19 cellular contexts compared by ENCODE assay signal in the genomic region with DNA sequence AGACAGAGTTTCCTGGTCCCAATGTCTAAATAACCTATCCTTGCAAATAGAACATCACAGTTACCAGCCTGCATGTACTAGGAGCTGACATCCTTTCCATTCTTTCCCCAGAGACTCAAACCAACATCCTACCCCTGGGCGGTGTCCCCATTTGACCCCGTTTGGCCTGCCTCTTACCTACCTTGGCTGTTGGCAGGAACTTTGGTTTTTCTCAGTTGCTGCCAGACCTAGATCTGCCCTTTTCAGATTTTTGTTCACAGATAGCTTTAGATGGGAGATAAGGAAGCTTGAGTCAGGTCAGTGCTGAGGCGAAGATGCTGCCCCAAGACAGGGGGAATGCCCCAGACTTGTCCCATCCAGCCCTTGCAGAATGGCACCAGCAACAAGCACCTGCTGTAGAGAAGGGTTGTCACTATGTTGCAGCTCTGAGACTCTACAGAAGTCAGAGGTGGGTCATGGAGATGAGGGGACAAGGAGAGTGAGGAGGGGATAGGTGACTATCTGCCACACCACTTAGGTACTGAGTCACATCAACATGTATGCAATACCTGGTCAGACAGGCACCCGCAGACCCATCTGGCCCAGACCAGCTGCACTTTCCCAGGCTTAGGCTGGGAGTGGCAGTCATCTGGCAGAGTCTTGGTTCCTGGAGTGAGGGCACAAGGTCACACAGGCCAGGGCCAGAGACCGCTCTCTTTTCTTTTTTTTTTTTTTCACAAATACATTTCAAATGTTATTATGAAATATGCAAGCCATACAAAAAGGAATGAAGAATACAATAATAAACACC.
DNase-seq lines count a peak whose midpoint lies in the region; ATAC-seq and TF ChIP-seq lines count a peak whose summit lies in the region.
"Had no signal": no experiment of that assay in that cellular context is flagged by ENCODE, and none has a peak within 500 bp of the region (broad histone marks: within the 10 kb centered on the region; RNA-seq: fewer than 3 reads in every experiment).

No MANE protein-coding gene starts in this region.

- intact Hi-C loops in sigmoid colon (cut with DNase I) (loop anchor here (5.0 kb wide), 1 partner anchor 143 kb away; a partner anchor contains a TSS), left cardiac atrium (cut with DNase I) (no loop called here)

- H3K79me2 ChIP-seq in OCI-LY3 (ENCODE audit: low read length) = no peaks in the 10 kb centered on the region

- H2AFZ ChIP-seq in OCI-LY3 (ENCODE audit: low read depth, low read length) = no peak overlapping the region

- peak overlapping the region; percentile 30 for H3K9ac ChIP-seq in OCI-LY3 (ENCODE audit: low read length)

- H3K27ac ChIP-seq in OCI-LY3 (ENCODE audit: low read length) (peak overlapping the region; percentile 83), sigmoid colon (peak overlapping the region in 3 of 4 donors; percentile 74 to 81 (median 77))
- H3K27ac ChIP-seq: coronary artery, left lung, neutrophil, suprapubic skin had no signal

- no peak for TF ChIP-seq POLR2A in sigmoid colon (IDR thresholded peaks at IDR 0.05)

- peak overlapping the region; percentile 57 for H3K4me2 ChIP-seq in OCI-LY3 (ENCODE audit: low read length)

- DNase-seq in EH (ENCODE audit: low read depth) (peak; percentile 9), sigmoid colon (peak; percentile 56), left cardiac atrium (no peak), RKO (ENCODE audit: low spot score) (no peak)
- DNase-seq in activated CD4-positive, CD25-positive, alpha-beta regulatory T cell treated with anti-CD3 and anti-CD28 coated beads, Interleukin-2, amount 50 U/mL, for 72 hours = no peak
- DNase-seq: activated effector memory CD4-positive, alpha-beta T cell treated with Interleukin-2 at 50 U/mL for 16 hours; CD4-positive, alpha-beta memory T cell; endodermal cell; head of caudate nucleus; NCI-H1105 treated with DMSO at 0.1 percent for 48 hours; NCI-H524; Right ventricle myocardium superior had no signal

- H3K9me3 ChIP-seq in OCI-LY3 (ENCODE audit: insufficient read depth, low read length) (peaks cover 31% of the 10 kb centered on the region; the same call in 1 of the 2 replicates), sigmoid colon (no peaks in the 10 kb centered on the region)
- H3K9me3 ChIP-seq: left lung, neutrophil, suprapubic skin had no signal

- H3K27me3 ChIP-seq in OCI-LY3 (ENCODE audit: low read depth, low read length) (no peaks in the 10 kb centered on the region), sigmoid colon (no peaks in the 10 kb centered on the region)
- H3K27me3 ChIP-seq: left lung, suprapubic skin had no signal

- no peaks in the 10 kb centered on the region for H4K20me1 ChIP-seq in OCI-LY3 (ENCODE audit: insufficient read depth, low read length)

- no peak for TF ChIP-seq EP300 in sigmoid colon (IDR thresholded peaks at IDR 0.05)

- 70 to 86% methylated on average over 5 of the region's 5 CpGs for WGBS in sigmoid colon, 2 donors

- H3K36me3 ChIP-seq in OCI-LY3 (replicated peaks; ENCODE audit: low read depth, low read length) (no peaks in the 10 kb centered on the region), sigmoid colon (no peaks in the 10 kb centered on the region)
- H3K36me3 ChIP-seq: left lung, neutrophil, suprapubic skin had no signal

- H3K4me3 ChIP-seq in OCI-LY3 (ENCODE audit: low read length) (peak overlapping the region; percentile 23), sigmoid colon (no peak overlapping the region)
- H3K4me3 ChIP-seq: coronary artery, left lung, suprapubic skin had no signal

- TF ChIP-seq CTCF in OCI-LY3 (IDR thresholded peaks at IDR 0.05; ENCODE audit: low read depth, low read length) (no peak), sigmoid colon (IDR thresholded peaks at IDR 0.05) (no peak)

- ATAC-seq in esophagus mucosa (peak; percentile 90), left cardiac atrium (no peak), HG02798 (IDR thresholded peaks at IDR 0.05; ENCODE audit: poor library complexity, unreplicated experiment) (no peak)

- peaks cover 78% of the 10 kb centered on the region for H3K4me1 ChIP-seq in OCI-LY3 (ENCODE audit: low read length)
- H3K4me1 ChIP-seq in sigmoid colon = peaks cover 0 to 60% (median 54%) of the 10 kb centered on the region in 4 donors

Comparison
In these comparisons a context has a peak if more than half of its experiments do, and no peak if none do; other contexts are left out.
1. DNase-seq: peak in EH (single experiment) and sigmoid colon (single experiment); none in activated CD4-positive, CD25-positive, alpha-beta regulatory T cell treated with anti-CD3 and anti-CD28 coated beads, Interleukin-2, amount 50 U/mL, for 72 hours (single experiment), left cardiac atrium (single experiment) and RKO (single experiment).